In genomic region chr6:31660224-31660997, GRCh38 we compare ENCODE assay signal across 1 cellular context.
TF ChIP-seq lines count a peak whose summit lies in the region.

Gene C6orf47 (minus strand): TSS chr6:31660778. CDS start chr6:31659947, 831 bp downstream.

TF ChIP-seq in HepG2, 621 proteins besides CTCF, POLR2A, EP300 and RAD21 (continued from another document and continues in another):
- TF ChIP-seq ZNF354B (CRISPR knock-in tag; IDR thresholded peaks at IDR 0.05) (0 out of 2 replicates have a peak, but pooled peaks have one; percentile 23), KDM2A (CRISPR knock-in tag; IDR thresholded peaks at IDR 0.05; ENCODE audit: borderline replicate concordance, low read depth) (peak; percentile 100), DMAP1 (CRISPR knock-in tag; IDR thresholded peaks at IDR 0.05) (peak; percentile 48; the same call in 1 of the 2 replicates), SP5 (CRISPR knock-in tag; IDR thresholded peaks at IDR 0.05; ENCODE audit: borderline replicate concordance, low read depth) (peak; percentile 47), ZSCAN12 (CRISPR knock-in tag; IDR thresholded peaks at IDR 0.05) (peak; percentile 94), ELF1 (CRISPR knock-in tag; IDR thresholded peaks at IDR 0.05) (peak; percentile 82), BRF2 (CRISPR knock-in tag; IDR thresholded peaks at IDR 0.05) (peak; percentile 88; the same call in 1 of the 2 replicates), STAG1 (CRISPR knock-in tag; IDR thresholded peaks at IDR 0.05) (peak; percentile 24), BHLHE40 (IDR thresholded peaks at IDR 0.05; ENCODE audit: low read length) (no peak), SNAI1 (CRISPR knock-in tag; IDR thresholded peaks at IDR 0.05; ENCODE audit: borderline replicate concordance) (no peak), ZNF589 (CRISPR knock-in tag; conservative IDR thresholded peaks at IDR 0.05) (no peak), ATF3 (CRISPR knock-in tag; IDR thresholded peaks at IDR 0.05) (peak; percentile 60), ZNF180 (CRISPR knock-in tag; IDR thresholded peaks at IDR 0.05; ENCODE audit: borderline replicate concordance, low read depth) (no peak), ZNF18 (CRISPR knock-in tag; IDR thresholded peaks at IDR 0.05; ENCODE audit: insufficient replicate concordance) (no peak), ZNF367 (CRISPR knock-in tag; IDR thresholded peaks at IDR 0.05; ENCODE audit: borderline replicate concordance) (no peak), ZKSCAN8 (CRISPR knock-in tag; IDR thresholded peaks at IDR 0.05; ENCODE audit: borderline replicate concordance) (no peak; the same call in 1 of the 2 replicates), ZNF619 (CRISPR knock-in tag; IDR thresholded peaks at IDR 0.05) (0 out of 2 replicates have a peak, but pooled peaks have one; percentile 64), ZNF3 (CRISPR knock-in tag; IDR thresholded peaks at IDR 0.05) (no peak), MXD3 (CRISPR knock-in tag; IDR thresholded peaks at IDR 0.05) (peak; percentile 84), AGO2 (optimal IDR thresholded peaks at IDR 0.05; ENCODE audit: low read depth, low read length) (peak; percentile 100), MED1 (CRISPR knock-in tag; IDR thresholded peaks at IDR 0.05) (peak; percentile 86), MAF1 (CRISPR knock-in tag; IDR thresholded peaks at IDR 0.05; ENCODE audit: borderline replicate concordance) (peak; percentile 72), U2AF1 (optimal IDR thresholded peaks at IDR 0.05; ENCODE audit: low read depth, low read length) (no peak), ZNF639 (CRISPR knock-in tag; conservative IDR thresholded peaks at IDR 0.05) (peak; percentile 83), ZNF761 (CRISPR knock-in tag; conservative IDR thresholded peaks at IDR 0.05) (peak; percentile 81), BCLAF1 (IDR thresholded peaks at IDR 0.05) (no peak), ZNF484 (CRISPR knock-in tag; IDR thresholded peaks at IDR 0.05; ENCODE audit: borderline replicate concordance, low read depth) (peak; percentile 50; the same call in 1 of the 2 replicates), ZNF224 (CRISPR knock-in tag; IDR thresholded peaks at IDR 0.05) (0 out of 2 replicates have a peak, but pooled peaks have one; percentile 60), ZBTB39 (CRISPR knock-in tag; IDR thresholded peaks at IDR 0.05) (0 out of 2 replicates have a peak, but pooled peaks have one; percentile 56), SAFB2 (CRISPR knock-in tag; IDR thresholded peaks at IDR 0.05; ENCODE audit: borderline replicate concordance, low read depth) (peak; percentile 96), ZNF451 (CRISPR knock-in tag; IDR thresholded peaks at IDR 0.05) (peak; percentile 85; the same call in 1 of the 2 replicates), TEAD3 (CRISPR knock-in tag; optimal IDR thresholded peaks at IDR 0.05; ENCODE audit: borderline replicate concordance) (no peak), ZNF383 (CRISPR knock-in tag; IDR thresholded peaks at IDR 0.05; ENCODE audit: borderline replicate concordance) (no peak; the same call in 1 of the 2 replicates), SPEN (CRISPR knock-in tag; IDR thresholded peaks at IDR 0.05; ENCODE audit: low read depth) (peak; percentile 91), TRAFD1 (CRISPR knock-in tag; IDR thresholded peaks at IDR 0.05; ENCODE audit: borderline replicate concordance) (no peak), ZNF687 (CRISPR knock-in tag; IDR thresholded peaks at IDR 0.05) (peak; percentile 96), POGK (CRISPR knock-in tag; conservative IDR thresholded peaks at IDR 0.05) (peak; percentile 84), SOX6 (IDR thresholded peaks at IDR 0.05) (no peak), SOX6 (CRISPR knock-in tag; IDR thresholded peaks at IDR 0.05) (no peak; the same call in 1 of the 2 replicates), STAT5B (CRISPR knock-in tag; IDR thresholded peaks at IDR 0.05) (peak; percentile 76; the same call in 1 of the 2 replicates), ZSCAN31 (CRISPR knock-in tag; IDR thresholded peaks at IDR 0.05; ENCODE audit: low read depth) (peak; percentile 84; the same call in 1 of the 2 replicates), DNMT3B (CRISPR knock-in tag; conservative IDR thresholded peaks at IDR 0.05) (peak; percentile 55; the same call in 1 of the 2 replicates), POLR2AphosphoS5 (IDR thresholded peaks at IDR 0.05; ENCODE audit: low read depth, low read length) (peak; percentile 74), MTERF4 (CRISPR knock-in tag; IDR thresholded peaks at IDR 0.05) (peak; percentile 71)
